8 cellular contexts compared by ENCODE assay signal in genomic region chr10:81018898-81019890, GRCh38.
A peak's percentile ranks its signal among the peaks of the same experiment; 100 is the strongest.
DNase-seq lines count a peak whose midpoint lies in the region; ATAC-seq and TF ChIP-seq lines count a peak whose summit lies in the region.

No MANE protein-coding gene starts in this region.

- no peaks in the 10 kb centered on the region for H3K27me3 ChIP-seq in OCI-LY1 (ENCODE audit: insufficient read depth, low read length)

- H3K79me2 ChIP-seq in OCI-LY1 (ENCODE audit: insufficient read depth, low read length) = no peaks in the 10 kb centered on the region

- no peaks in the 10 kb centered on the region for H3K36me3 ChIP-seq in OCI-LY1 (ENCODE audit: insufficient read depth, low read length)

- H3K27ac ChIP-seq in OCI-LY1 (ENCODE audit: low read depth, low read length, poor library complexity, severe bottlenecking) = no peak overlapping the region

- POLR2A ChIA-PET in activated CD4-positive, alpha-beta T cell treated with anti-CD3 and anti-CD28 coated beads for 36 hours (lab: Charles Lee) = no interaction called here

- no peak overlapping the region for H2AFZ ChIP-seq in OCI-LY1 (ENCODE audit: low read length)

- no peak overlapping the region for H3K27ac Mint-ChIP-seq in activated CD4-positive, alpha-beta T cell treated with anti-CD3 and anti-CD28 coated beads for 36 hours
- H3K27ac Mint-ChIP-seq in endothelial cell (ENCODE audit: unreplicated experiment) = no peak overlapping the region

- CTCF ChIA-PET in activated CD4-positive, alpha-beta T cell treated with anti-CD3 and anti-CD28 coated beads for 36 hours (lab: Charles Lee) = interaction anchor here (0.6 to 1.2 kb wide), 7 partner anchors 10 to 637 kb away, joined by 3 to 9 read pairs (median 3); no protein-coding TSS in a partner anchor

- no peak overlapping the region for H3K9ac ChIP-seq in OCI-LY1 (ENCODE audit: low read length)

- no peaks in the 10 kb centered on the region for H3K9me2 ChIP-seq in OCI-LY1 (ENCODE audit: low read depth, low read length)

- ATAC-seq in activated CD4-positive, alpha-beta T cell treated with anti-CD3 and anti-CD28 coated beads for 36 hours = peak; percentile 70
- ATAC-seq in GM19455 (IDR thresholded peaks at IDR 0.05; ENCODE audit: unreplicated experiment) (peak; percentile 88), HG03342 (IDR thresholded peaks at IDR 0.05; ENCODE audit: unreplicated experiment) (peak; percentile 89)

- no peaks in the 10 kb centered on the region for H3K9me3 Mint-ChIP-seq in activated CD4-positive, alpha-beta T cell treated with anti-CD3 and anti-CD28 coated beads for 36 hours (ENCODE audit: low read depth)
- H3K9me3 Mint-ChIP-seq in endothelial cell (ENCODE audit: unreplicated experiment) = no peaks in the 10 kb centered on the region

- no peak overlapping the region for H3K4me3 ChIP-seq in OCI-LY1 (ENCODE audit: low read depth, low read length, poor library complexity, severe bottlenecking)

- H3F3A ChIP-seq in OCI-LY1 (ENCODE audit: insufficient read depth, low read length) = no peaks in the 10 kb centered on the region

- H3K4me1 ChIP-seq in OCI-LY1 (ENCODE audit: insufficient read depth, low read length, severe bottlenecking) = no peaks in the 10 kb centered on the region

- peak; percentile 66 for TF ChIP-seq CTCF in OCI-LY1 (IDR thresholded peaks at IDR 0.05; ENCODE audit: low read length)
- TF ChIP-seq CTCF in endothelial cell (IDR thresholded peaks at IDR 0.05; ENCODE audit: unreplicated experiment) = peak; percentile 53

- H3K4me2 ChIP-seq in OCI-LY1 (ENCODE audit: low read length) = no peak overlapping the region

- peaks cover 8% of the 10 kb centered on the region for H3K27me3 Mint-ChIP-seq in activated CD4-positive, alpha-beta T cell treated with anti-CD3 and anti-CD28 coated beads for 36 hours
- H3K27me3 Mint-ChIP-seq in endothelial cell (ENCODE audit: unreplicated experiment) = no peaks in the 10 kb centered on the region

- H4K20me1 ChIP-seq in OCI-LY1 (ENCODE audit: insufficient read depth, low read length) = no peaks in the 10 kb centered on the region

- intact Hi-C loops in activated CD4-positive, alpha-beta T cell treated with anti-CD3 and anti-CD28 coated beads for 36 hours (cut with DNase I, micrococcal nuclease) = loop anchor here (1.0 to 5.0 kb wide), 4 partner anchors 320 to 636 kb away; no protein-coding TSS in a partner anchor

- H3K9me3 ChIP-seq in OCI-LY1 (ENCODE audit: low read length) = no peaks in the 10 kb centered on the region

- peak; percentile 26 for DNase-seq in activated CD4-positive, alpha-beta T cell treated with anti-CD3 and anti-CD28 coated beads for 36 hours
- no peak for DNase-seq in activated CD4-positive, alpha-beta T cell treated with anti-CD3 and anti-CD28 coated beads for 1 hour
- DNase-seq in endothelial cell (ENCODE audit: low spot score) (peak; percentile 30), non-pigmented ciliary epithelial cell (ENCODE audit: low read depth) (peak; percentile 11), NCI-H187 treated with DMSO at 0.1 percent for 48 hours (lab: John Stamatoyannopoulos, UW) (no peak)

- no peak overlapping the region for H3K4me3 Mint-ChIP-seq in activated CD4-positive, alpha-beta T cell treated with anti-CD3 and anti-CD28 coated beads for 36 hours
- H3K4me3 Mint-ChIP-seq in endothelial cell (ENCODE audit: unreplicated experiment) = no peak overlapping the region

- H3K4me1 Mint-ChIP-seq in activated CD4-positive, alpha-beta T cell treated with anti-CD3 and anti-CD28 coated beads for 36 hours = no peaks in the 10 kb centered on the region
- H3K4me1 Mint-ChIP-seq in endothelial cell (ENCODE audit: unreplicated experiment) = no peaks in the 10 kb centered on the region

- no peaks in the 10 kb centered on the region for H3K36me3 Mint-ChIP-seq in activated CD4-positive, alpha-beta T cell treated with anti-CD3 and anti-CD28 coated beads for 36 hours (ENCODE audit: low read depth)
- no peaks in the 10 kb centered on the region for H3K36me3 Mint-ChIP-seq in endothelial cell (ENCODE audit: low read depth, unreplicated experiment)

Comparison
In these comparisons a context has a peak if more than half of its experiments do, and no peak if none do; other contexts are left out.
1. DNase-seq: peak in activated CD4-positive, alpha-beta T cell treated with anti-CD3 and anti-CD28 coated beads for 36 hours (single experiment), endothelial cell (single experiment) and non-pigmented ciliary epithelial cell (single experiment); none in activated CD4-positive, alpha-beta T cell treated with anti-CD3 and anti-CD28 coated beads for 1 hour (single experiment) and NCI-H187 treated with DMSO at 0.1 percent for 48 hours (single experiment).
2. Peak in every context shown above with its lines, with median percentiles within 50 percentile points of each other: ATAC-seq.